Comparison of ENCODE assay signal across 18 cellular contexts in the genomic region with DNA sequence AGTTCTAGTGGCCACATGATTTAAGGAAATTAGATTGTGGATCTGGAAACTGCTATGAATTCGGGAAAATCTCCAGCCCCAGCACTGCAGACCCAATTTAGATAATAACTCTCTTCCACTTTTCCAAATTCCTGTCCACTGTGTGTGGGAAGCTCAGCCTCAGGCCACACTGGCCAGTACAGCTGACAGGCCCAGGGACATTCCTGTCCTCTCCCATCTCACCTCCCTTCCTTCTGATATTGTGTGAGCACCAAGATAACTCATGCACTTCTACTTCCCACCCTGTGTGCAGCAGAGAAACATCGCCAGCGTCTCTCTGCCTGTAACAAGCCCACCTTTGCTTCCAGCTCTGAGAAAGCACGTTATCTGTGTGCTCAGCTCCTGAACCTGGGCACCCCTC.
DNase-seq lines count a peak whose midpoint lies in the region; ATAC-seq, FAIRE-seq and TF ChIP-seq lines count a peak whose summit lies in the region.
"Had no signal": no experiment of that assay in that cellular context is flagged by ENCODE, and none has a peak within 500 bp of the region (broad histone marks: within the 10 kb centered on the region; RNA-seq: fewer than 3 reads in every experiment).

No MANE protein-coding gene starts in this region.

- TF ChIP-seq CTCF in Caco-2 (IDR thresholded peaks at IDR 0.05; ENCODE audit: insufficient read depth in 1 of 2, low read depth in 1 of 2, low read length in 1 of 2, severe bottlenecking in 1 of 2, unreplicated experiment in 1 of 2) (no peak), psoas muscle (IDR thresholded peaks at IDR 0.05) (no peak)

- CTCF ChIA-PET in Caco-2 (lab: Charles Lee), result interaction anchor here (0.6 kb wide), 1 partner anchor 22 kb away, joined by 6 read pairs; no protein-coding TSS in a partner anchor

- H3K4me1 ChIP-seq in Caco-2, result peaks cover 5% of the 10 kb centered on the region; the same call in 1 of the 2 replicates
- no peaks in the 10 kb centered on the region for H3K4me1 ChIP-seq in psoas muscle
- H3K4me1 ChIP-seq: HAP-1 had no signal

- peaks cover 8% of the 10 kb centered on the region for H3K9me3 Mint-ChIP-seq in Caco-2 (ENCODE audit: unreplicated experiment)

- H3K36me3 ChIP-seq in Caco-2 (ENCODE audit: control insufficient read depth, insufficient read depth, low read length) (no peaks in the 10 kb centered on the region), psoas muscle (ENCODE audit: insufficient read depth in 1 of 2, low read depth in 1 of 2) (no peaks in the 10 kb centered on the region)
- H3K36me3 ChIP-seq: HAP-1 had no signal

- no peak for FAIRE-seq in urothelium cell line (lab: Jason Lieb, UNC)
- FAIRE-seq: GM12878, GM18507, H54 had no signal

- BruUV-seq in Caco-2 (replicated peaks; lab: Mats Ljungman, UMichigan), result no TSS peak

- intact Hi-C loops in Caco-2 (cut with micrococcal nuclease; ENCODE audit: unreplicated experiment), result no loop called here
- intact Hi-C loops in psoas muscle (cut with DNase I), result loop anchor here in 1 of 2 donors (1.0 kb wide), 1 partner anchor 11 kb away; no protein-coding TSS in a partner anchor

- no peak for DNase-seq in Caco-2
- peak; percentile 76 for DNase-seq in ELF-1 (ENCODE audit: low read depth, low spot score)
- DNase-seq in mesenteric fat pad (ENCODE audit: low spot score), result peak; percentile 64
- DNase-seq in urothelium cell line (ENCODE audit: low spot score), result no peak
- no peak for DNase-seq in psoas muscle
- DNase-seq in activated CD8-positive, alpha-beta memory T cell treated with anti-CD3 and anti-CD28 coated beads, Interleukin-2, amount 50 U/mL, for 48 hours, result no peak
- DNase-seq: C1 segment of cervical spinal cord; CD4-positive, alpha-beta memory T cell; COR-L47; DMS153; DND-41; GDM1; GOT3; HFFc6 had no signal

- no peak overlapping the region for H3K4me3 Mint-ChIP-seq in Caco-2 (ENCODE audit: unreplicated experiment)
- H3K4me3 Mint-ChIP-seq: CD4-positive, alpha-beta memory T cell; HFFc6 had no signal

- no peaks in the 10 kb centered on the region for H3K27me3 Mint-ChIP-seq in Caco-2 (ENCODE audit: insufficient read depth, unreplicated experiment)

- H3K9me3 ChIP-seq in Caco-2 (no peaks in the 10 kb centered on the region), psoas muscle (no peaks in the 10 kb centered on the region)
- H3K9me3 ChIP-seq: HAP-1 had no signal

- H3K27me3 ChIP-seq in Caco-2 (replicated peaks; ENCODE audit: control insufficient read depth, insufficient read depth, low read length), result no peaks in the 10 kb centered on the region
- no peaks in the 10 kb centered on the region for H3K27me3 ChIP-seq in psoas muscle (ENCODE audit: insufficient read depth in 3 of 3, low read length in 2 of 3)

- H3K4me3 ChIP-seq in Caco-2 (ENCODE audit: low read depth, low read length) (no peak overlapping the region), psoas muscle (no peak overlapping the region)
- H3K4me3 ChIP-seq: GM12878, HAP-1 had no signal

- POLR2A ChIA-PET in Caco-2 (lab: Charles Lee), result no interaction called here

- no peak overlapping the region for H3K27ac ChIP-seq in psoas muscle

- ATAC-seq in psoas muscle, result no peak
- ATAC-seq: GM12878 had no signal

- peaks cover 29% of the 10 kb centered on the region for H3K4me1 Mint-ChIP-seq in Caco-2 (ENCODE audit: low read depth, unreplicated experiment)

- H3K27ac Mint-ChIP-seq in Caco-2 (ENCODE audit: unreplicated experiment), result peak overlapping the region; percentile 43
- H3K27ac Mint-ChIP-seq: CD4-positive, alpha-beta memory T cell; HFFc6 had no signal

- H3K36me3 Mint-ChIP-seq in Caco-2 (ENCODE audit: insufficient read depth, unreplicated experiment), result peaks cover 5% of the 10 kb centered on the region
- H3K36me3 Mint-ChIP-seq: CD4-positive, alpha-beta memory T cell had no signal

- WGBS in psoas muscle, 3 donors, result 90 to 93% (median 93%) methylated on average over 4 of the region's 4 CpGs

Comparison
In these comparisons a context has a peak if more than half of its experiments do, and no peak if none do; other contexts are left out.
1. DNase-seq: peak in ELF-1 (single experiment) and mesenteric fat pad (single experiment); none in Caco-2 (0 of 2), urothelium cell line (single experiment), psoas muscle (0 of 2) and activated CD8-positive, alpha-beta memory T cell treated with anti-CD3 and anti-CD28 coated beads, Interleukin-2, amount 50 U/mL, for 48 hours (single experiment).